Comparison of ENCODE assay signal across 1 cellular context in the genomic region with DNA sequence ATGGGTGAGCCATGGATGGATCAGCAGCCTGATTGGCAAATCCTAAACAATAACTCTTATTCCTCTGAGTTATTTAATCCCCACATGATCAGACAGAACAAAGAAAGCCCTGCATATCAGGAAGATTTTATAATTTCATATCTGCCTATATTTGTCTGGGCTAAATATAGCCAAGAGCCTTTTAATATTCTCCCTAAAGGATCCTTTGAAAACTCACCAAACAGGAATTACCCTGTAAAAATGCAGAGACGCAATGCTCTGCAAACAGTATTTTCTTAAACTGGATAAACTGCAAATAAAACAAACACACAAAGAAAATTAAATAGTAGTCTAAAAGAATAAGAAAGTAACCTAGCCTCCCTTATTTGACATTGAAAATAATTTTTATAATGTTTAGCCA.
TF ChIP-seq lines count a peak whose summit lies in the region.

No MANE protein-coding gene starts in this region.

TF ChIP-seq in GM23338, 12 proteins besides CTCF, POLR2A, EP300 and RAD21 (continued from another document):
- TF ChIP-seq REST (IDR thresholded peaks at IDR 0.05; ENCODE audit: unreplicated experiment) (no peak), ETS1 (IDR thresholded peaks at IDR 0.05) (no peak), JUNB (IDR thresholded peaks at IDR 0.05; ENCODE audit: unreplicated experiment) (no peak), POLR2AphosphoS5 (IDR thresholded peaks at IDR 0.05; ENCODE audit: low read depth) (no peak), STAT1 (IDR thresholded peaks at IDR 0.05; ENCODE audit: unreplicated experiment) (no peak), EZH2 (IDR thresholded peaks at IDR 0.05; ENCODE audit: low read depth, unreplicated experiment) (no peak), EZH2phosphoT487 (IDR thresholded peaks at IDR 0.05; ENCODE audit: unreplicated experiment) (no peak), ZNF114 (CRISPR knock-in tag; IDR thresholded peaks at IDR 0.05) (no peak), NANOG (IDR thresholded peaks at IDR 0.05; ENCODE audit: borderline replicate concordance) (no peak)
- TF ChIP-seq, protein P1, sequence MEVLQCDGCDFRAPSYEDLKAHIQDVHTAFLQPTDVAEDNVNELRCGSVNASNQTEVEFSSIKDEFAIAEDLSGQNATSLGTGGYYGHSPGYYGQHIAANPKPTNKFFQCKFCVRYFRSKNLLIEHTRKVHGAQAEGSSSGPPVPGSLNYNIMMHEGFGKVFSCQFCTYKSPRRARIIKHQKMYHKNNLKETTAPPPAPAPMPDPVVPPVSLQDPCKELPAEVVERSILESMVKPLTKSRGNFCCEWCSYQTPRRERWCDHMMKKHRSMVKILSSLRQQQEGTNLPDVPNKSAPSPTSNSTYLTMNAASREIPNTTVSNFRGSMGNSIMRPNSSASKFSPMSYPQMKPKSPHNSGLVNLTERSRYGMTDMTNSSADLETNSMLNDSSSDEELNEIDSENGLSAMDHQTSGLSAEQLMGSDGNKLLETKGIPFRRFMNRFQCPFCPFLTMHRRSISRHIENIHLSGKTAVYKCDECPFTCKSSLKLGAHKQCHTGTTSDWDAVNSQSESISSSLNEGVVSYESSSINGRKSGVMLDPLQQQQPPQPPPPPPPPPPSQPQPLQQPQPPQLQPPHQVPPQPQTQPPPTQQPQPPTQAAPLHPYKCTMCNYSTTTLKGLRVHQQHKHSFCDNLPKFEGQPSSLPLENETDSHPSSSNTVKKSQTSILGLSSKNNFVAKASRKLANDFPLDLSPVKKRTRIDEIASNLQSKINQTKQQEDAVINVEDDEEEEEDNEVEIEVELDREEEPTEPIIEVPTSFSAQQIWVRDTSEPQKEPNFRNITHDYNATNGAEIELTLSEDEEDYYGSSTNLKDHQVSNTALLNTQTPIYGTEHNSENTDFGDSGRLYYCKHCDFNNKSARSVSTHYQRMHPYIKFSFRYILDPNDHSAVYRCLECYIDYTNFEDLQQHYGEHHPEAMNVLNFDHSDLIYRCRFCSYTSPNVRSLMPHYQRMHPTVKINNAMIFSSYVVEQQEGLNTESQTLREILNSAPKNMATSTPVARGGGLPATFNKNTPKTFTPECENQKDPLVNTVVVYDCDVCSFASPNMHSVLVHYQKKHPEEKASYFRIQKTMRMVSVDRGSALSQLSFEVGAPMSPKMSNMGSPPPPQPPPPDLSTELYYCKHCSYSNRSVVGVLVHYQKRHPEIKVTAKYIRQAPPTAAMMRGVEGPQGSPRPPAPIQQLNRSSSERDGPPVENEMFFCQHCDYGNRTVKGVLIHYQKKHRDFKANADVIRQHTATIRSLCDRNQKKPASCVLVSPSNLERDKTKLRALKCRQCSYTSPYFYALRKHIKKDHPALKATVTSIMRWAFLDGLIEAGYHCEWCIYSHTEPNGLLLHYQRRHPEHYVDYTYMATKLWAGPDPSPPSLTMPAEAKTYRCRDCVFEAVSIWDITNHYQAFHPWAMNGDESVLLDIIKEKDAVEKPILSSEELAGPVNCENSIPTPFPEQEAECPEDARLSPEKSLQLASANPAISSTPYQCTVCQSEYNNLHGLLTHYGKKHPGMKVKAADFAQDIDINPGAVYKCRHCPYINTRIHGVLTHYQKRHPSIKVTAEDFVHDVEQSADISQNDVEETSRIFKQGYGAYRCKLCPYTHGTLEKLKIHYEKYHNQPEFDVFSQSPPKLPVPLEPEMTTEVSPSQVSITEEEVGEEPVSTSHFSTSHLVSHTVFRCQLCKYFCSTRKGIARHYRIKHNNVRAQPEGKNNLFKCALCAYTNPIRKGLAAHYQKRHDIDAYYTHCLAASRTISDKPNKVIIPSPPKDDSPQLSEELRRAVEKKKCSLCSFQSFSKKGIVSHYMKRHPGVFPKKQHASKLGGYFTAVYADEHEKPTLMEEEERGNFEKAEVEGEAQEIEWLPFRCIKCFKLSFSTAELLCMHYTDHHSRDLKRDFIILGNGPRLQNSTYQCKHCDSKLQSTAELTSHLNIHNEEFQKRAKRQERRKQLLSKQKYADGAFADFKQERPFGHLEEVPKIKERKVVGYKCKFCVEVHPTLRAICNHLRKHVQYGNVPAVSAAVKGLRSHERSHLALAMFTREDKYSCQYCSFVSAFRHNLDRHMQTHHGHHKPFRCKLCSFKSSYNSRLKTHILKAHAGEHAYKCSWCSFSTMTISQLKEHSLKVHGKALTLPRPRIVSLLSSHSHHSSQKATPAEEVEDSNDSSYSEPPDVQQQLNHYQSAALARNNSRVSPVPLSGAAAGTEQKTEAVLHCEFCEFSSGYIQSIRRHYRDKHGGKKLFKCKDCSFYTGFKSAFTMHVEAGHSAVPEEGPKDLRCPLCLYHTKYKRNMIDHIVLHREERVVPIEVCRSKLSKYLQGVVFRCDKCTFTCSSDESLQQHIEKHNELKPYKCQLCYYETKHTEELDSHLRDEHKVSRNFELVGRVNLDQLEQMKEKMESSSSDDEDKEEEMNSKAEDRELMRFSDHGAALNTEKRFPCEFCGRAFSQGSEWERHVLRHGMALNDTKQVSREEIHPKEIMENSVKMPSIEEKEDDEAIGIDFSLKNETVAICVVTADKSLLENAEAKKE (CRISPR knock-in tag; IDR thresholded peaks at IDR 0.05) = no peak
